In the genomic region with DNA sequence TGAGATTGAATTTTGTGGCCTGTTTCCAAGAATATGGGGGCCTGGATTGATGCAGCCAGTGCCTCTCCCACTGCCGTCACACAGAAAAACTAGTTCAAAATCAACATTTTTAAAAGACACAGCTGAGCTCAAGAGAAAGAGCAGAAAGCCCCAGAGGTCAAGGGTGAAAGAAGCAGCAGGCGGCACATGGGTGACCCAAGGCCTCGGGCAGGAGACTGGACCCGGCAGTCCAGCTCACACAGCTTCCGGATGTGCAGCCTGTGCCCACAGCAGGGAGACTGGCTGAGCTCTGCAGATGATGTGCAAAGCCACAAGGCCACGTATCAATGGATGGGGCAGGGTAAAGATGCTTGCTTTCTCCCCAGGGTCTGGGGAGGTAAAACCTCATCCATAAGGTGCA, we compare ENCODE assay signal across 34 cellular contexts.
"Had no signal": no experiment of that assay in that cellular context is flagged by ENCODE, and none has a peak within 500 bp of the region (broad histone marks: within the 10 kb centered on the region; RNA-seq: fewer than 3 reads in every experiment).

No MANE protein-coding gene starts in this region.

- H3K27me3 ChIP-seq: ascending aorta, cardiac muscle cell had no signal

- H3K4me3 ChIP-seq: ascending aorta, cardiac muscle cell had no signal

- H3K27ac ChIP-seq: ascending aorta, cardiac muscle cell, VCaP had no signal

- H3K4me3 Mint-ChIP-seq: activated B cell treated with CpG ODN at 0.5 μM for 24 hours; activated CD4-positive, alpha-beta memory T cell treated with anti-CD3 and anti-CD28 coated beads, Interleukin-2, amount 10 ng/mL, durations not matched to agents 7 days and 5 days; activated CD4-positive, alpha-beta T cell treated with anti-CD3 and anti-CD28 coated beads, Interleukin-2, amount 10 ng/mL, durations not matched to agents 7 days and 5 days; activated CD8-positive, alpha-beta memory T cell treated with anti-CD3 and anti-CD28 coated beads, Interleukin-2, amount 10 ng/mL, durations not matched to agents 7 days and 5 days; activated CD8-positive, alpha-beta T cell treated with anti-CD3 and anti-CD28 coated beads, Interleukin-2, amount 10 ng/mL, durations not matched to agents 7 days and 5 days; activated naive CD4-positive, alpha-beta T cell treated with anti-CD3 and anti-CD28 coated beads, Interleukin-2, amount 10 ng/mL, durations not matched to agents 7 days and 5 days; activated naive CD4-positive, alpha-beta T cell treated with anti-CD3 and anti-CD28 coated beads, Interleukin-2, amount 50 U/mL, for 24 hours; activated naive CD8-positive, alpha-beta T cell; activated naive CD8-positive, alpha-beta T cell treated with anti-CD3 and anti-CD28 coated beads, Interleukin-2, amount 10 ng/mL, durations not matched to agents 7 days and 5 days; activated naive CD8-positive, alpha-beta T cell treated with anti-CD3 and anti-CD28 coated beads, Interleukin-2, amount 50 U/mL, for 24 hours; activated T-cell treated with anti-CD3 and anti-CD28 coated beads, Interleukin-2, amount 50 U/mL, for 24 hours; brain; central memory CD8-positive, alpha-beta T cell; T-helper 1 cell treated with Interleukin-12 subunit alpha and Interleukin-12 subunit beta and Interleukin-4 antibody, amounts not matched to agents 30 μg/mL and 1 μg/mL, for 36 hours; T-helper 2 cell treated with Interferon-gamma antibody and Interleukin-4, amounts not matched to agents 5 μg/mL and 100 μg/mL, for 36 hours had no signal

- H3K36me3 Mint-ChIP-seq: activated CD8-positive, alpha-beta memory T cell treated with anti-CD3 and anti-CD28 coated beads, Interleukin-2, amount 10 ng/mL, durations not matched to agents 7 days and 5 days; activated naive CD4-positive, alpha-beta T cell treated with anti-CD3 and anti-CD28 coated beads, Interleukin-2, amount 10 ng/mL, durations not matched to agents 7 days and 5 days; activated naive CD8-positive, alpha-beta T cell treated with anti-CD3 and anti-CD28 coated beads, Interleukin-2, amount 10 ng/mL, durations not matched to agents 7 days and 5 days; brain had no signal

- H3K27ac Mint-ChIP-seq: activated B cell treated with CpG ODN at 0.5 μM for 24 hours; activated CD4-positive, alpha-beta memory T cell treated with anti-CD3 and anti-CD28 coated beads, Interleukin-2, amount 10 ng/mL, durations not matched to agents 7 days and 5 days; activated CD4-positive, alpha-beta T cell treated with anti-CD3 and anti-CD28 coated beads, Interleukin-2, amount 10 ng/mL, durations not matched to agents 7 days and 5 days; activated CD8-positive, alpha-beta memory T cell treated with anti-CD3 and anti-CD28 coated beads, Interleukin-2, amount 10 ng/mL, durations not matched to agents 7 days and 5 days; activated CD8-positive, alpha-beta T cell treated with anti-CD3 and anti-CD28 coated beads, Interleukin-2, amount 10 ng/mL, durations not matched to agents 7 days and 5 days; activated naive CD4-positive, alpha-beta T cell treated with anti-CD3 and anti-CD28 coated beads, Interleukin-2, amount 10 ng/mL, durations not matched to agents 7 days and 5 days; activated naive CD4-positive, alpha-beta T cell treated with anti-CD3 and anti-CD28 coated beads, Interleukin-2, amount 50 U/mL, for 24 hours; activated naive CD8-positive, alpha-beta T cell; activated naive CD8-positive, alpha-beta T cell treated with anti-CD3 and anti-CD28 coated beads, Interleukin-2, amount 10 ng/mL, durations not matched to agents 7 days and 5 days; activated naive CD8-positive, alpha-beta T cell treated with anti-CD3 and anti-CD28 coated beads, Interleukin-2, amount 50 U/mL, for 24 hours; activated T-cell treated with anti-CD3 and anti-CD28 coated beads, Interleukin-2, amount 50 U/mL, for 24 hours; activated T-helper 2 cell treated with anti-CD3 and anti-CD28 coated beads, Interferon-gamma antibody, Interleukin-2, Interleukin-4, amounts not matched to agents 10 μg/mL and 5 μg/mL and 100 μg/mL, durations not matched to agents 14 hours and 24 hours and 36 hours; brain; T-helper 1 cell treated with Interleukin-12 subunit alpha and Interleukin-12 subunit beta and Interleukin-4 antibody, amounts not matched to agents 30 μg/mL and 1 μg/mL, for 36 hours; T-helper 2 cell treated with Interferon-gamma antibody and Interleukin-4, amounts not matched to agents 5 μg/mL and 100 μg/mL, for 36 hours had no signal

- H3K4me1 Mint-ChIP-seq: activated B cell treated with CpG ODN at 0.5 μM for 24 hours; activated CD4-positive, alpha-beta memory T cell treated with anti-CD3 and anti-CD28 coated beads, Interleukin-2, amount 10 ng/mL, durations not matched to agents 7 days and 5 days; activated CD4-positive, alpha-beta T cell treated with anti-CD3 and anti-CD28 coated beads, Interleukin-2, amount 10 ng/mL, durations not matched to agents 7 days and 5 days; activated CD8-positive, alpha-beta memory T cell treated with anti-CD3 and anti-CD28 coated beads, Interleukin-2, amount 10 ng/mL, durations not matched to agents 7 days and 5 days; activated naive CD4-positive, alpha-beta T cell treated with anti-CD3 and anti-CD28 coated beads, Interleukin-2, amount 10 ng/mL, durations not matched to agents 7 days and 5 days; activated naive CD4-positive, alpha-beta T cell treated with anti-CD3 and anti-CD28 coated beads, Interleukin-2, amount 50 U/mL, for 24 hours; activated naive CD8-positive, alpha-beta T cell treated with anti-CD3 and anti-CD28 coated beads, Interleukin-2, amount 10 ng/mL, durations not matched to agents 7 days and 5 days; activated naive CD8-positive, alpha-beta T cell treated with anti-CD3 and anti-CD28 coated beads, Interleukin-2, amount 50 U/mL, for 24 hours; central memory CD8-positive, alpha-beta T cell had no signal

- H3K4me1 ChIP-seq: ascending aorta had no signal

- ATAC-seq: activated CD8-positive, alpha-beta memory T cell treated with anti-CD3 and anti-CD28 coated beads, Interleukin-2, amount 10 ng/mL, durations not matched to agents 7 days and 5 days; activated CD8-positive, alpha-beta T cell treated with anti-CD3 and anti-CD28 coated beads, Interleukin-2, amount 10 ng/mL, durations not matched to agents 7 days and 5 days; activated naive CD8-positive, alpha-beta T cell treated with anti-CD3 and anti-CD28 coated beads, Interleukin-2, amount 50 U/mL, for 24 hours had no signal

- H3K36me3 ChIP-seq: ascending aorta, cardiac muscle cell had no signal

- FAIRE-seq: bronchial epithelial cell, TTC549 had no signal

- DNase-seq: activated B cell treated with CpG ODN at 0.5 μM for 24 hours; activated CD4-positive, alpha-beta memory T cell treated with anti-CD3 and anti-CD28 coated beads, Interleukin-2, amount 10 ng/mL, durations not matched to agents 7 days and 5 days; activated CD4-positive, alpha-beta T cell treated with anti-CD3 and anti-CD28 coated beads for 4 hours; activated CD4-positive, alpha-beta T cell treated with anti-CD3 and anti-CD28 coated beads, Interleukin-2, amount 10 ng/mL, durations not matched to agents 7 days and 5 days; activated CD4-positive, alpha-beta T cell treated with anti-CD3 and anti-CD28 coated beads, Interleukin-2, amount 50 U/mL, for 48 hours; activated CD4-positive, CD25-positive, alpha-beta regulatory T cell treated with anti-CD3 and anti-CD28 coated beads, Interleukin-2, amount 50 U/mL, for 72 hours; activated CD8-positive, alpha-beta memory T cell treated with anti-CD3 and anti-CD28 coated beads for 24 hours; activated CD8-positive, alpha-beta memory T cell treated with anti-CD3 and anti-CD28 coated beads, Interleukin-2, amount 10 ng/mL, durations not matched to agents 7 days and 5 days; activated CD8-positive, alpha-beta memory T cell treated with anti-CD3 and anti-CD28 coated beads, Interleukin-2, amount 50 U/mL, for 48 hours; activated CD8-positive, alpha-beta T cell treated with anti-CD3 and anti-CD28 coated beads, Interleukin-2, amount 10 ng/mL, durations not matched to agents 7 days and 5 days; activated effector memory CD4-positive, alpha-beta T cell treated with Interleukin-2 at 50 U/mL for 16 hours; activated gamma-delta T cell; activated naive CD4-positive, alpha-beta T cell treated with anti-CD3 and anti-CD28 coated beads, Interleukin-2, amount 10 ng/mL, durations not matched to agents 7 days and 5 days; activated naive CD4-positive, alpha-beta T cell treated with Interleukin-2 at 50 U/mL for 16 hours; activated naive CD8-positive, alpha-beta T cell treated with anti-CD3 and anti-CD28 coated beads, Interleukin-2, amount 10 ng/mL, durations not matched to agents 7 days and 5 days; activated naive CD8-positive, alpha-beta T cell treated with anti-CD3 and anti-CD28 coated beads, Interleukin-2, amount 50 U/mL, for 24 hours; activated T-cell treated with anti-CD3 and anti-CD28 coated beads, Interleukin-2, amount 50 U/mL, for 24 hours; activated T-cell treated with anti-CD3 and anti-CD28 coated beads, Interleukin-2, amount 50 U/mL, for 48 hours; cerebellar nuclear complex; T-helper 1 cell; T-helper 2 cell; T-helper 9 cell had no signal
